Comparison of ENCODE assay signal across 14 cellular contexts in the genomic region with DNA sequence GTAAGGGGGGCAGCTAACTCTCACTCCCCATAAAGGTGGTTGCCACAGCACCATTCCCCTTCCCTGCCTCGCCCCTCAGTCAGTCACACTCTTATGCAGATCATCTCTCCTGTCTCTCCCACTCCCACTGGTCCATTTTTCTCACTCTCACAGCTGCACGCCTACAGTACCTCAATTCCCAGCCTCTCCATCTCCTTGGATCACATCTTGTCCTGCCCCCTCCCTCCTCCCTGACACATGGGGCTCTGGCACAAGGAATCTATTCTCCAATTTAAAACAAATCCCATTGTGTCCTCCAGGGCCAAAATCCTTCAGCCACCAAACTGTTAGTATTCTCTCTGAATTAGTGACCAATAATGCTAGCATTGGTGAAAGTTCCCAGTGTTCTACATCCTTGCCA.
"Had no signal": no experiment of that assay in that cellular context is flagged by ENCODE, and none has a peak within 500 bp of the region (broad histone marks: within the 10 kb centered on the region; RNA-seq: fewer than 3 reads in every experiment).

No MANE protein-coding gene starts in this region.

- H3K4me3 Mint-ChIP-seq: activated CD4-positive, alpha-beta T cell treated with anti-CD3 and anti-CD28 coated beads for 36 hours; activated CD8-positive, alpha-beta T cell treated with anti-CD3 and anti-CD28 coated beads, Interleukin-2, amount 10 ng/mL, durations not matched to agents 7 days and 5 days; naive thymus-derived CD4-positive, alpha-beta T cell had no signal

- H3K27ac Mint-ChIP-seq: activated CD8-positive, alpha-beta T cell treated with anti-CD3 and anti-CD28 coated beads, Interleukin-2, amount 10 ng/mL, durations not matched to agents 7 days and 5 days had no signal

- H3K27me3 Mint-ChIP-seq: activated CD4-positive, alpha-beta T cell treated with anti-CD3 and anti-CD28 coated beads for 36 hours; naive thymus-derived CD4-positive, alpha-beta T cell had no signal

- ATAC-seq: activated CD4-positive, alpha-beta T cell treated with anti-CD3 and anti-CD28 coated beads for 36 hours; activated CD8-positive, alpha-beta T cell treated with anti-CD3 and anti-CD28 coated beads, Interleukin-2, amount 10 ng/mL, durations not matched to agents 7 days and 5 days; gastroesophageal sphincter; naive thymus-derived CD4-positive, alpha-beta T cell had no signal

- H3K36me3 ChIP-seq: stomach had no signal

- H3K27me3 ChIP-seq: gastroesophageal sphincter, stomach, vagina had no signal

- FAIRE-seq: bronchial epithelial cell, endothelial cell of umbilical vein had no signal

- H3K4me3 ChIP-seq: gastroesophageal sphincter, stomach, vagina had no signal

- H3K4me1 ChIP-seq: vagina had no signal

- DNase-seq: activated CD4-positive, alpha-beta T cell treated with anti-CD3 and anti-CD28 coated beads for 36 hours; activated CD8-positive, alpha-beta memory T cell treated with anti-CD3 and anti-CD28 coated beads, Interleukin-2, amount 50 U/mL, for 48 hours; activated CD8-positive, alpha-beta T cell treated with anti-CD3 and anti-CD28 coated beads, Interleukin-2, amount 10 ng/mL, durations not matched to agents 7 days and 5 days; aorta; kidney glomerular epithelial cell; naive thymus-derived CD4-positive, alpha-beta T cell; stimulated activated CD4-positive, alpha-beta T cell treated with anti-CD3 and anti-CD28 coated beads, Interleukin-15, amount 100 ng/mL, for 24 hours; stimulated activated CD4-positive, alpha-beta T cell treated with anti-CD3 and anti-CD28 coated beads, Interleukin-4, amount 100 ng/mL, for 24 hours; stomach had no signal

- H3K27ac ChIP-seq: gastroesophageal sphincter, stomach, vagina, VCaP had no signal

- H3K9me3 ChIP-seq: gastroesophageal sphincter, stomach, vagina had no signal
